1 cellular context compared by ENCODE assay signal in genomic region chr17:72465191-72466024, GRCh38.
TF ChIP-seq lines count a peak whose summit lies in the region.

No MANE protein-coding gene starts in this region.

TF ChIP-seq in HEK293, 187 proteins besides CTCF, POLR2A, EP300 and RAD21 (continued from another document):
- TF ChIP-seq ZFP41 (tag by site-specific recombination; IDR thresholded peaks at IDR 0.05; ENCODE audit: borderline replicate concordance) (no peak), FEZF1 (tag by site-specific recombination; IDR thresholded peaks at IDR 0.05) (no peak), ZNF146 (tag by site-specific recombination; IDR thresholded peaks at IDR 0.05) (no peak), ZNF670 (tag by site-specific recombination; IDR thresholded peaks at IDR 0.05; ENCODE audit: low read depth) (no peak), ZNF555 (tag by site-specific recombination; conservative IDR thresholded peaks at IDR 0.05) (no peak), PRDM10 (tag by site-specific recombination; IDR thresholded peaks at IDR 0.05) (no peak), ZBTB7A (tag by site-specific recombination; IDR thresholded peaks at IDR 0.05; ENCODE audit: low read depth) (no peak), ZNF610 (tag by site-specific recombination; IDR thresholded peaks at IDR 0.05; ENCODE audit: borderline replicate concordance) (no peak), GLI2 (tag by site-specific recombination; IDR thresholded peaks at IDR 0.05; ENCODE audit: borderline replicate concordance, low read depth) (no peak), ZNF624 (tag by site-specific recombination; IDR thresholded peaks at IDR 0.05) (no peak), ZNF776 (tag by site-specific recombination; IDR thresholded peaks at IDR 0.05; ENCODE audit: borderline replicate concordance) (no peak), SP3 (tag by site-specific recombination; IDR thresholded peaks at IDR 0.05) (no peak), ZNF426 (tag by site-specific recombination; IDR thresholded peaks at IDR 0.05) (no peak), ZBTB11 (tag by site-specific recombination; conservative IDR thresholded peaks at IDR 0.05; ENCODE audit: low read depth) (no peak), OSR2 (tag by site-specific recombination; IDR thresholded peaks at IDR 0.05) (no peak; the same call in 1 of the 2 replicates), SETDB1 (IDR thresholded peaks at IDR 0.05; ENCODE audit: insufficient read length, low read length) (no peak), ZNF211 (tag by site-specific recombination; IDR thresholded peaks at IDR 0.05; ENCODE audit: low read depth) (no peak), ZNF280D (tag by site-specific recombination; IDR thresholded peaks at IDR 0.05) (no peak), ZNF280C (tag by site-specific recombination; IDR thresholded peaks at IDR 0.05) (no peak), RBAK (tag by site-specific recombination; IDR thresholded peaks at IDR 0.05) (no peak), ZXDB (tag by site-specific recombination; IDR thresholded peaks at IDR 0.05) (no peak), ZFP37 (tag by site-specific recombination; IDR thresholded peaks at IDR 0.05) (no peak), ZSCAN16 (tag by site-specific recombination; IDR thresholded peaks at IDR 0.05) (no peak), ZNF223 (tag by site-specific recombination; IDR thresholded peaks at IDR 0.05) (no peak), ZNF621 (tag by site-specific recombination; IDR thresholded peaks at IDR 0.05) (no peak), ZNF830 (tag by site-specific recombination; IDR thresholded peaks at IDR 0.05; ENCODE audit: low read depth) (no peak), ZNF629 (tag by site-specific recombination; IDR thresholded peaks at IDR 0.05) (peak; percentile 93), ZNF16 (tag by site-specific recombination; IDR thresholded peaks at IDR 0.05; ENCODE audit: low read depth) (no peak), ZNF529 (tag by site-specific recombination; IDR thresholded peaks at IDR 0.05; ENCODE audit: insufficient replicate concordance) (no peak), ZBTB21 (tag by site-specific recombination; IDR thresholded peaks at IDR 0.05) (0 out of 2 replicates have a peak, but pooled peaks have one; percentile 35), ZNF221 (tag by site-specific recombination; IDR thresholded peaks at IDR 0.05; ENCODE audit: borderline replicate concordance) (no peak), ZIC2 (tag by site-specific recombination; IDR thresholded peaks at IDR 0.05) (peak; percentile 90), GLIS2 (tag by site-specific recombination; IDR thresholded peaks at IDR 0.05) (peak; percentile 59; the same call in 1 of the 2 replicates), ZNF596 (tag by site-specific recombination; IDR thresholded peaks at IDR 0.05) (no peak), ZNF416 (tag by site-specific recombination; IDR thresholded peaks at IDR 0.05) (no peak), ZNF311 (tag by site-specific recombination; IDR thresholded peaks at IDR 0.05; ENCODE audit: borderline replicate concordance) (no peak)
